ENCODE assay signal across 1 cellular context in genomic region chr19:1491849-1492170, GRCh38.
TF ChIP-seq lines count a peak whose summit lies in the region.

No MANE protein-coding gene starts in this region.

TF ChIP-seq in H1, 55 proteins besides CTCF, POLR2A, EP300 and RAD21:
- no peak for TF ChIP-seq TBP (IDR thresholded peaks at IDR 0.05; ENCODE audit: low read depth, low read length)
